In the genomic region with DNA sequence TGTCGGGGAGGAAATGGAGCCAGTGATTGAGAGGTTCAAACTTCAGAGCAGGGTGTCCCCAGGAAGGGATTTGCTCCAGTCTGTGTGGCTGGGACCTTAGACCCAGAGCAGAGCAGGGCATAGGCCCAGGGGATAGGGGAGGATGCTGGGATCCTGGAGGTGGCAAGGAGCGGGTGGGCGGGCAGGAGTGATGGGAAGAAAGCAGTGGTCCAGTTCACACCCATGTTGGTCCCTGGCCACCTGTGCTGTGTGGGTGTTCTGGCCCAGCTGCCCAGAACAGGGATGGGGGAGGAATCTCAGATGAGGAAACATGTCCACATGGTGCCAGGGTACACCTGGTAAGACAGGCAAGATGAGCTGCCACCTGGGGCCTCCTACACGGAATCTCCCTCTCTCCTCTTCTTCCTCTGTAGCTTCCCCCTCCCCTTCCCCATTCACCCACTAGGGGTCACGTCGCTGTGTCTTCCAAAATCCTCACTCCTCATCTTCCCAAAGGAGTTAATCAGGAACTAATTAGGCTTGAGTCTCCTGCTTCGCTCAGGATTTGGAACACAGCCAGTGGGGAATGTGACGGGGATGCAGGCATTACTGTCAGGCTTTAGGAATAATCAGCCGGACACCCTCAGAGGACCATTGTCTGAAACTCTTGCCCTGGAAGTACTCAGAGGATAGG, we compare ENCODE assay signal across 13 cellular contexts. TPM values are rescaled to one million over a fixed set of nuclear protein-coding genes. Genes with fewer than 3 reads are reported as not detected.
DNase-seq lines count a peak whose midpoint lies in the region; FAIRE-seq and TF ChIP-seq lines count a peak whose summit lies in the region.
"Had no signal": no experiment of that assay in that cellular context is flagged by ENCODE, and none has a peak within 500 bp of the region (broad histone marks: within the 10 kb centered on the region; RNA-seq: fewer than 3 reads in every experiment).

No MANE protein-coding gene starts in this region.

- H3K4me1 Mint-ChIP-seq in progenitor cell of endocrine pancreas (ENCODE audit: low read depth), result peaks cover 2% of the 10 kb centered on the region

- H3K4me3 ChIP-seq in GM12864 (ENCODE audit: low read depth, low read length) (no peak overlapping the region), epithelial cell of proximal tubule (ENCODE audit: low read depth, low read length) (no peak overlapping the region)
- H3K4me3 ChIP-seq: esophagus squamous epithelium, psoas muscle, suprapubic skin had no signal

- no peaks in the 10 kb centered on the region for H3K36me3 Mint-ChIP-seq in progenitor cell of endocrine pancreas (ENCODE audit: insufficient read depth)
- H3K36me3 Mint-ChIP-seq: natural killer cell treated with Interleukin-12 subunit alpha and Interleukin-12 subunit beta and Interleukin-15 and Interleukin-18, amount 100 ng/mL, for 72 hours had no signal

- peak; percentile 55 for FAIRE-seq in HTR-8/SVneo (lab: Jason Lieb, UNC)

- no peak overlapping the region for H3K27ac Mint-ChIP-seq in progenitor cell of endocrine pancreas
- H3K27ac Mint-ChIP-seq: activated naive CD8-positive, alpha-beta T cell treated with anti-CD3 and anti-CD28 coated beads, Interleukin-2, amount 50 U/mL, for 24 hours; natural killer cell treated with Interleukin-12 subunit alpha and Interleukin-12 subunit beta and Interleukin-15 and Interleukin-18, amount 100 ng/mL, for 72 hours had no signal

- no peak overlapping the region for H3K4me3 Mint-ChIP-seq in progenitor cell of endocrine pancreas (ENCODE audit: low read depth)
- H3K4me3 Mint-ChIP-seq: activated naive CD8-positive, alpha-beta T cell treated with anti-CD3 and anti-CD28 coated beads, Interleukin-2, amount 50 U/mL, for 24 hours; natural killer cell treated with Interleukin-12 subunit alpha and Interleukin-12 subunit beta and Interleukin-15 and Interleukin-18, amount 100 ng/mL, for 72 hours had no signal

- DNase-seq in GM12864 (ENCODE audit: low read depth) (no peak), HTR-8/SVneo (ENCODE audit: insufficient read length, low spot score) (no peak), epithelial cell of proximal tubule (ENCODE audit: low read depth) (no peak), progenitor cell of endocrine pancreas (ENCODE audit: low spot score, unreplicated experiment) (no peak), UCSD-AML1 (lab: John Stamatoyannopoulos, UW; ENCODE audit: unreplicated experiment) (no peak), kidney tubule cell (ENCODE audit: low spot score) (no peak), RKO (ENCODE audit: low spot score) (no peak)
- DNase-seq: activated naive CD8-positive, alpha-beta T cell treated with anti-CD3 and anti-CD28 coated beads, Interleukin-2, amount 50 U/mL, for 24 hours; esophagus squamous epithelium; mammary epithelial cell; psoas muscle had no signal

- H3K27me3 Mint-ChIP-seq in progenitor cell of endocrine pancreas, result peaks cover 77% of the 10 kb centered on the region

- no peaks in the 10 kb centered on the region for H3K9me3 Mint-ChIP-seq in progenitor cell of endocrine pancreas (ENCODE audit: low read depth)
- H3K9me3 Mint-ChIP-seq: activated naive CD8-positive, alpha-beta T cell treated with anti-CD3 and anti-CD28 coated beads, Interleukin-2, amount 50 U/mL, for 24 hours; natural killer cell treated with Interleukin-12 subunit alpha and Interleukin-12 subunit beta and Interleukin-15 and Interleukin-18, amount 100 ng/mL, for 72 hours had no signal

- peak; percentile 12 for TF ChIP-seq CTCF in GM12864 (IDR thresholded peaks at IDR 0.05; ENCODE audit: low read depth, low read length, missing control alignments)
- TF ChIP-seq CTCF in epithelial cell of proximal tubule (conservative IDR thresholded peaks at IDR 0.05; ENCODE audit: low read depth, low read length), result peak; percentile 22
- peak; percentile 17 for TF ChIP-seq CTCF in progenitor cell of endocrine pancreas (IDR thresholded peaks at IDR 0.05; ENCODE audit: unreplicated experiment)

RNA-seq across cellular contexts. Expression of gene BEAN1, which starts 2.3 kb away (rescaled TPM):
- 2.3 and 7.0 TPM in 2 replicates for total RNA-seq in epithelial cell of proximal tubule
- 0.36 TPM in 1 of 2 replicates, not detected in the other for total RNA-seq in progenitor cell of endocrine pancreas
- total RNA-seq: natural killer cell treated with Interleukin-12 subunit alpha and Interleukin-12 subunit beta and Interleukin-15 and Interleukin-18, amount 100 ng/mL, for 72 hours; psoas muscle had no signal
